Comparison of ENCODE assay signal across 25 cellular contexts in genomic region chr10:60134548-60134947, GRCh38.
A peak's percentile ranks its signal among the peaks of the same experiment; 100 is the strongest.
DNase-seq lines count a peak whose midpoint lies in the region; FAIRE-seq and TF ChIP-seq lines count a peak whose summit lies in the region.
"Had no signal": no experiment of that assay in that cellular context is flagged by ENCODE, and none has a peak within 500 bp of the region (broad histone marks: within the 10 kb centered on the region; RNA-seq: fewer than 3 reads in every experiment).

No MANE protein-coding gene starts in this region.

- H3K27ac ChIP-seq in OCI-LY3 (ENCODE audit: low read length), result peak overlapping the region; percentile 76
- H3K27ac ChIP-seq in trophoblast cell (ENCODE audit: low read depth, low read length), result peak overlapping the region; percentile 92
- H3K27ac ChIP-seq: BLaER1, PC-9, SJCRH30 had no signal

- peak overlapping the region; percentile 59 for H3K4me2 ChIP-seq in OCI-LY3 (ENCODE audit: low read length)
- no peak overlapping the region for H3K4me2 ChIP-seq in trophoblast cell (ENCODE audit: low read length)
- H3K4me2 ChIP-seq: BLaER1, GM23338, PC-9 had no signal

- H4K91ac ChIP-seq in trophoblast cell (ENCODE audit: low read depth, low read length), result no peak overlapping the region

- H3K4me3 ChIP-seq in OCI-LY3 (ENCODE audit: low read length), result peak overlapping the region; percentile 31; the same call in 1 of the 2 replicates
- no peak overlapping the region for H3K4me3 ChIP-seq in fibroblast of villous mesenchyme (ENCODE audit: low read depth, low read length)
- no peak overlapping the region for H3K4me3 ChIP-seq in trophoblast cell (ENCODE audit: low read depth, low read length)
- H3K4me3 ChIP-seq in foreskin fibroblast (ENCODE audit: low read depth in 1 of 2, low read length in 2 of 2), result no peak overlapping the region
- H3K4me3 ChIP-seq: BLaER1, GM23338, MG63, PC-9, SJCRH30 had no signal

- DNase-seq in D721Med (ENCODE audit: insufficient read length, low spot score) (no peak), fibroblast of villous mesenchyme (ENCODE audit: low read depth) (peak; percentile 58), trophoblast cell (peak in 1 of 2 donors; percentile 25), retina (no peak), foreskin fibroblast (no peak), GM03348 (ENCODE audit: low spot score) (no peak), DMS114 treated with DMSO at 0.1 percent for 48 hours (lab: John Stamatoyannopoulos, UW; ENCODE audit: unreplicated experiment) (no peak)
- DNase-seq: HCEC 1CT; KBM-7; MG63; NCI-H1417; NCI-H1694; NCI-H2029 treated with DMSO at 0.1 percent for 48 hours; NCI-H446 treated with DMSO at 0.1 percent for 48 hours; NCI-H526; NCI-H82; NK-92 treated with Interleukin-12 subunit alpha and Interleukin-12 subunit beta, amount 100 ng/mL, for 24 hours; PC-9; SJCRH30 had no signal

- H3K36me3 ChIP-seq in OCI-LY3 (replicated peaks; ENCODE audit: low read depth, low read length), result no peaks in the 10 kb centered on the region
- H3K36me3 ChIP-seq in trophoblast cell (ENCODE audit: control insufficient read depth in 1 of 2, insufficient read depth in 2 of 2, low read length in 2 of 2), result peaks cover 2 to 3% of the 10 kb centered on the region in 2 experiments
- H3K36me3 ChIP-seq: BLaER1, MG63, SJCRH30 had no signal

- no peak overlapping the region for H4K8ac ChIP-seq in trophoblast cell (ENCODE audit: low read depth, low read length)

- H4K20me1 ChIP-seq in OCI-LY3 (ENCODE audit: insufficient read depth, low read length), result no peaks in the 10 kb centered on the region
- H4K20me1 ChIP-seq: BLaER1 had no signal

- H3K23ac ChIP-seq in trophoblast cell (ENCODE audit: low read length), result no peak overlapping the region

- H3K14ac ChIP-seq in trophoblast cell (ENCODE audit: low read length), result no peak overlapping the region

- no peak overlapping the region for H3K4ac ChIP-seq in trophoblast cell (ENCODE audit: low read depth, low read length)

- no peak overlapping the region for H4K12ac ChIP-seq in trophoblast cell (ENCODE audit: low read depth, low read length)

- FAIRE-seq in D721Med (lab: Jason Lieb, UNC), result peak; percentile 55
- FAIRE-seq: G401.6, GM12891, HepG2 had no signal

- H3K27me3 ChIP-seq in OCI-LY3 (ENCODE audit: low read depth, low read length), result no peaks in the 10 kb centered on the region
- H3K27me3 ChIP-seq in trophoblast cell (ENCODE audit: insufficient read depth, low read length), result no peaks in the 10 kb centered on the region
- H3K27me3 ChIP-seq: BLaER1, MG63, SJCRH30 had no signal

- H2BK120ac ChIP-seq in trophoblast cell (ENCODE audit: insufficient read depth, low read length, poor library complexity), result no peak overlapping the region

- H2BK5ac ChIP-seq in trophoblast cell (ENCODE audit: low read depth, low read length, poor library complexity), result no peak overlapping the region

- H3K9ac ChIP-seq in OCI-LY3 (ENCODE audit: low read length), result no peak overlapping the region
- H3K9ac ChIP-seq in trophoblast cell (ENCODE audit: low read length), result no peak overlapping the region
- H3K9ac ChIP-seq: BLaER1 had no signal

- H2AK5ac ChIP-seq in trophoblast cell (ENCODE audit: low read length), result no peak overlapping the region

- TF ChIP-seq CTCF in D721Med (IDR thresholded peaks at IDR 0.05; ENCODE audit: insufficient read depth, missing control alignments) (no peak), OCI-LY3 (IDR thresholded peaks at IDR 0.05; ENCODE audit: low read depth, low read length) (no peak), fibroblast of villous mesenchyme (IDR thresholded peaks at IDR 0.05; ENCODE audit: insufficient read depth, low read depth, low read length) (no peak), foreskin fibroblast (IDR thresholded peaks at IDR 0.05; ENCODE audit: low read depth, low read length) (no peak)

- no peaks in the 10 kb centered on the region for H3K9me3 ChIP-seq in OCI-LY3 (ENCODE audit: insufficient read depth, low read length)
- H3K9me3 ChIP-seq in trophoblast cell (ENCODE audit: insufficient read depth, low read depth, low read length), result no peaks in the 10 kb centered on the region
- H3K9me3 ChIP-seq: BLaER1, MG63, SJCRH30 had no signal

- no peak overlapping the region for H3K18ac ChIP-seq in trophoblast cell (ENCODE audit: low read length)

- H2BK12ac ChIP-seq in trophoblast cell (ENCODE audit: low read length), result no peak overlapping the region

- H3K79me2 ChIP-seq in OCI-LY3 (ENCODE audit: low read length), result no peaks in the 10 kb centered on the region
- peaks cover 4% of the 10 kb centered on the region for H3K79me2 ChIP-seq in trophoblast cell (ENCODE audit: control insufficient read depth, insufficient read depth, low read length, poor library complexity)

- WGBS in trophoblast cell (ENCODE audit: extremely low coverage, insufficient coverage, insufficient read length), result no CpG with 5 or more reads among the region's 1 CpG

- peaks cover 47% of the 10 kb centered on the region for H3K4me1 ChIP-seq in OCI-LY3 (ENCODE audit: low read length)
- peaks cover 5 to 12% of the 10 kb centered on the region in 2 experiments for H3K4me1 ChIP-seq in trophoblast cell (ENCODE audit: control insufficient read depth in 1 of 2, insufficient read depth in 2 of 2, low read length in 2 of 2)
- H3K4me1 ChIP-seq: BLaER1, SJCRH30 had no signal

- H2AFZ ChIP-seq in OCI-LY3 (ENCODE audit: low read depth, low read length), result no peak overlapping the region
- no peak overlapping the region for H2AFZ ChIP-seq in trophoblast cell (ENCODE audit: insufficient read depth, low read length, poor library complexity)
- H2AFZ ChIP-seq: GM23338, PC-9 had no signal

- peaks cover 17% of the 10 kb centered on the region for H3K79me1 ChIP-seq in trophoblast cell (ENCODE audit: low read length)
